ENCODE assay signal across 8 cellular contexts in genomic region chr17:2395258-2396170, GRCh38. TPM values are rescaled to one million over a fixed set of nuclear protein-coding genes. Genes with fewer than 3 reads are reported as not detected.
A peak's percentile ranks its signal among the peaks of the same experiment; 100 is the strongest.
DNase-seq lines count a peak whose midpoint lies in the region; ATAC-seq and TF ChIP-seq lines count a peak whose summit lies in the region.

No MANE protein-coding gene starts in this region.

- H3K9ac ChIP-seq in neural progenitor cell = no peak overlapping the region

- no peak for ATAC-seq in HG03469 (IDR thresholded peaks at IDR 0.05; ENCODE audit: unreplicated experiment)

- CTCF ChIA-PET in PC-9 (lab: Charles Lee) = no interaction called here

- no TSS peak for BruUV-seq in PC-9 (replicated peaks; lab: Mats Ljungman, UMichigan)

- H4K20me1 ChIP-seq in DOHH2 (ENCODE audit: control insufficient read depth, insufficient read depth, low read depth, low read length) = no peaks in the 10 kb centered on the region; the same call in 1 of the 2 replicates
- H4K20me1 ChIP-seq in PC-9 (ENCODE audit: insufficient read depth) = peaks cover 34% of the 10 kb centered on the region
- H4K20me1 ChIP-seq in neural progenitor cell (ENCODE audit: low read depth) = peaks cover 70% of the 10 kb centered on the region

- peaks cover 74% of the 10 kb centered on the region for H3K79me2 ChIP-seq in DOHH2 (ENCODE audit: control insufficient read depth, low read length)
- peaks cover 64% of the 10 kb centered on the region for H3K79me2 ChIP-seq in PC-9 (ENCODE audit: low read depth)
- H3K79me2 ChIP-seq in neural progenitor cell (ENCODE audit: low read depth) = peaks cover 57% of the 10 kb centered on the region

- no peak for DNase-seq in PC-9
- DNase-seq in epithelial cell of esophagus (ENCODE audit: low read depth) = peak; percentile 39
- DNase-seq in neural progenitor cell (ENCODE audit: low spot score) = no peak
- no peak for DNase-seq in NCI-H2107 treated with DMSO at 0.1 percent for 48 hours (lab: John Stamatoyannopoulos, UW; ENCODE audit: unreplicated experiment)
- DNase-seq in nucleus accumbens (lab: John Stamatoyannopoulos, UW) = no peak
- DNase-seq in SKM-1 (lab: John Stamatoyannopoulos, UW; ENCODE audit: unreplicated experiment) = no peak

- H3K4me3 Mint-ChIP-seq in neural progenitor cell = peak overlapping the region; percentile 82

- H3K27ac ChIP-seq in DOHH2 (ENCODE audit: low read depth, low read length) (0 out of 2 replicates have a peak overlapping the region, but pooled peaks have one; percentile 34), PC-9 (peak overlapping the region; percentile 66; the same call in 1 of the 2 replicates), neural progenitor cell (no peak overlapping the region)

- POLR2A ChIA-PET in PC-9 (lab: Charles Lee; ENCODE audit: unreplicated experiment) = interaction anchor here (0.7 kb wide), 1 partner anchor 1139 kb away, joined by 4 read pairs; no protein-coding TSS in a partner anchor

- peak overlapping the region; percentile 96 for H3K27ac Mint-ChIP-seq in neural progenitor cell

- H3K36me3 Mint-ChIP-seq in neural progenitor cell = no peaks in the 10 kb centered on the region

- H3K9me3 ChIP-seq in DOHH2 (ENCODE audit: control insufficient read depth, insufficient read depth, low read length) (no peaks in the 10 kb centered on the region), PC-9 (ENCODE audit: insufficient read depth, low read depth) (no peaks in the 10 kb centered on the region), neural progenitor cell (ENCODE audit: low read depth) (no peaks in the 10 kb centered on the region)

- H3K4me2 ChIP-seq in DOHH2 (ENCODE audit: low read length) (peak overlapping the region; percentile 85), PC-9 (peak overlapping the region; percentile 99), neural progenitor cell (peak overlapping the region; percentile 78)

- H3K9me3 Mint-ChIP-seq in neural progenitor cell = no peaks in the 10 kb centered on the region

- H3K4me1 ChIP-seq in DOHH2 (ENCODE audit: control insufficient read depth, low read length) (peaks cover 64% of the 10 kb centered on the region), PC-9 (replicated peaks; ENCODE audit: insufficient read depth) (peaks cover 45% of the 10 kb centered on the region), neural progenitor cell (peaks cover 47% of the 10 kb centered on the region)

- H3K4me3 ChIP-seq in DOHH2 (ENCODE audit: low read length) = peak overlapping the region; percentile 70
- H3K4me3 ChIP-seq in PC-9 = peak overlapping the region; percentile 51; the same call in 1 of the 2 replicates
- no peak overlapping the region for H3K4me3 ChIP-seq in epithelial cell of esophagus (ENCODE audit: low read length)
- peak overlapping the region; percentile 42 for H3K4me3 ChIP-seq in neural progenitor cell

- H3K36me3 ChIP-seq in DOHH2 (ENCODE audit: control insufficient read depth, low read length) (peaks cover 9% of the 10 kb centered on the region), PC-9 (ENCODE audit: low read depth) (no peaks in the 10 kb centered on the region), neural progenitor cell (no peaks in the 10 kb centered on the region)

- H3F3A ChIP-seq in DOHH2 (ENCODE audit: control insufficient read depth, insufficient read depth) (peaks cover 6% of the 10 kb centered on the region), PC-9 (ENCODE audit: insufficient read depth, low read depth) (peaks cover 52% of the 10 kb centered on the region), neural progenitor cell (ENCODE audit: low read depth) (peaks cover 73% of the 10 kb centered on the region)

- H3K9me2 ChIP-seq in DOHH2 (replicated peaks; ENCODE audit: control insufficient read depth, low read length) (no peaks in the 10 kb centered on the region), PC-9 (ENCODE audit: insufficient read depth) (no peaks in the 10 kb centered on the region)

- intact Hi-C loops in PC-9 (cut with micrococcal nuclease; ENCODE audit: unreplicated experiment) = no loop called here

- H3K27me3 ChIP-seq in DOHH2 (ENCODE audit: control insufficient read depth, low read length) = no peaks in the 10 kb centered on the region
- H3K27me3 ChIP-seq in PC-9 (ENCODE audit: insufficient read depth, low read depth) = no peaks in the 10 kb centered on the region
- H3K27me3 ChIP-seq in neural progenitor cell = no peaks in the 10 kb centered on the region

- H3K27me3 Mint-ChIP-seq in neural progenitor cell (ENCODE audit: insufficient read depth, low read depth) = peaks cover 21% of the 10 kb centered on the region

- H2AFZ ChIP-seq in PC-9 (no peak overlapping the region), neural progenitor cell (replicated peaks) (no peak overlapping the region)

- TF ChIP-seq CTCF in DOHH2 (IDR thresholded peaks at IDR 0.05; ENCODE audit: low read depth, low read length, poor library complexity, severe bottlenecking) = no peak
- TF ChIP-seq CTCF in PC-9 (conservative IDR thresholded peaks at IDR 0.05) = no peak
- no peak for TF ChIP-seq CTCF in epithelial cell of esophagus (IDR thresholded peaks at IDR 0.05; ENCODE audit: insufficient read depth, low read depth, low read length, missing control alignments)
- TF ChIP-seq CTCF in neural progenitor cell (IDR thresholded peaks at IDR 0.05) = peak; percentile 15

- H3K4me1 Mint-ChIP-seq in neural progenitor cell = peaks cover 61% of the 10 kb centered on the region

RNA-seq across cellular contexts. Expression of gene MNT, which starts 5.3 kb away (rescaled TPM):
- total RNA-seq in PC-9 (2021) (60.7 and 72.3 TPM in 2 replicates), neural progenitor cell (ENCODE audit: low replicate concordance) (2.2 and 11.1 TPM in 2 replicates)

RNA-seq across cellular contexts. Expression of gene SGSM2, which starts 58.2 kb away (rescaled TPM):
- 62.0 and 65.7 TPM in 2 replicates for total RNA-seq in PC-9 (2021)
- 39.0 and 70.7 TPM in 2 replicates for total RNA-seq in neural progenitor cell (ENCODE audit: low replicate concordance)

RNA-seq across cellular contexts. Expression of gene TSR1, which starts 59.3 kb away (rescaled TPM):
- total RNA-seq in PC-9 (2021) (42.3 and 42.5 TPM in 2 replicates), neural progenitor cell (ENCODE audit: low replicate concordance) (42.2 and 55.0 TPM in 2 replicates)
